14 cellular contexts compared by ENCODE assay signal in genomic region chr18:49368876-49369440, GRCh38.
DNase-seq lines count a peak whose midpoint lies in the region; ATAC-seq, FAIRE-seq and TF ChIP-seq lines count a peak whose summit lies in the region.
"Had no signal": no experiment of that assay in that cellular context is flagged by ENCODE, and none has a peak within 500 bp of the region (broad histone marks: within the 10 kb centered on the region; RNA-seq: fewer than 3 reads in every experiment).

No MANE protein-coding gene starts in this region.

- intact Hi-C loops in kidney (cut with DNase I), result no loop called here

- no peaks in the 10 kb centered on the region for H3K27me3 Mint-ChIP-seq in mesothelial cell of epicardium (ENCODE audit: low read depth)
- H3K27me3 Mint-ChIP-seq: activated CD4-positive, alpha-beta T cell treated with anti-CD3 and anti-CD28 coated beads for 36 hours had no signal

- no peak for ATAC-seq in GM21825 (IDR thresholded peaks at IDR 0.05; ENCODE audit: unreplicated experiment)
- ATAC-seq: activated CD4-positive, alpha-beta T cell treated with anti-CD3 and anti-CD28 coated beads for 36 hours had no signal

- no peak for FAIRE-seq in kidney (lab: Jason Lieb, UNC)

- TF ChIP-seq CTCF in LNCaP clone FGC (IDR thresholded peaks at IDR 0.05; ENCODE audit: control insufficient read depth, extremely low read depth, insufficient read depth), result no peak
- no peak for TF ChIP-seq CTCF in VCaP (conservative IDR thresholded peaks at IDR 0.05)
- TF ChIP-seq CTCF in kidney (IDR thresholded peaks at IDR 0.05; ENCODE audit: borderline replicate concordance, extremely low read depth, insufficient read depth), result no peak
- TF ChIP-seq CTCF in mesothelial cell of epicardium (IDR thresholded peaks at IDR 0.05; ENCODE audit: unreplicated experiment), result no peak

- peaks cover 3% of the 10 kb centered on the region for H3K36me3 Mint-ChIP-seq in mesothelial cell of epicardium

- H3K4me1 Mint-ChIP-seq in mesothelial cell of epicardium, result peaks cover 3% of the 10 kb centered on the region
- H3K4me1 Mint-ChIP-seq: activated CD4-positive, alpha-beta T cell treated with anti-CD3 and anti-CD28 coated beads for 36 hours had no signal

- H3K9me3 Mint-ChIP-seq in mesothelial cell of epicardium, result no peaks in the 10 kb centered on the region
- H3K9me3 Mint-ChIP-seq: activated T-helper 2 cell treated with anti-CD3 and anti-CD28 coated beads, Interferon-gamma antibody, Interleukin-2, Interleukin-4, amounts not matched to agents 10 μg/mL and 5 μg/mL and 100 μg/mL, durations not matched to agents 14 hours and 24 hours and 36 hours; HFFc6 had no signal

- H3K9me3 ChIP-seq in kidney (ENCODE audit: control insufficient read depth in 1 of 2, low read length in 2 of 2), result no peaks in the 10 kb centered on the region

- peak; percentile 23 for DNase-seq in LNCaP clone FGC (ENCODE audit: low read depth)
- no peak for DNase-seq in kidney
- DNase-seq in smooth muscle cell of the brain vasculature (ENCODE audit: low read depth, low spot score), result peak; percentile 29
- no peak for DNase-seq in 8988T
- no peak for DNase-seq in mesothelial cell of epicardium (ENCODE audit: low spot score in 2 of 2, unreplicated experiment in 2 of 2)
- DNase-seq: activated CD4-positive, alpha-beta T cell treated with anti-CD3 and anti-CD28 coated beads for 36 hours; foreskin melanocyte; HFFc6; KG1; NCI-H524 treated with DMSO at 0.1 percent for 48 hours had no signal

- no peaks in the 10 kb centered on the region for H3K36me3 ChIP-seq in kidney (ENCODE audit: control insufficient read depth in 1 of 2, insufficient read depth in 2 of 2, low read length in 2 of 2)

- H3K4me3 ChIP-seq in LNCaP clone FGC (ENCODE audit: low read depth, low read length), result peak overlapping the region; percentile 43
- H3K4me3 ChIP-seq in kidney (ENCODE audit: low read length in 2 of 2), result peak overlapping the region; percentile 28 to 35
- H3K4me3 ChIP-seq: lung had no signal

- peak overlapping the region in 1 of 2 donors; percentile 7 for H3K9ac ChIP-seq in kidney (ENCODE audit: low read length in 2 of 2)

- peaks cover 3 to 6% of the 10 kb centered on the region in 2 donors for H3K4me1 ChIP-seq in kidney (ENCODE audit: control insufficient read depth in 1 of 2, insufficient read depth in 1 of 2, low read depth in 1 of 2, low read length in 2 of 2)

- H3K27ac Mint-ChIP-seq in mesothelial cell of epicardium, result no peak overlapping the region
- H3K27ac Mint-ChIP-seq: activated CD4-positive, alpha-beta T cell treated with anti-CD3 and anti-CD28 coated beads for 36 hours; activated T-helper 2 cell treated with anti-CD3 and anti-CD28 coated beads, Interferon-gamma antibody, Interleukin-2, Interleukin-4, amounts not matched to agents 10 μg/mL and 5 μg/mL and 100 μg/mL, durations not matched to agents 14 hours and 24 hours and 36 hours; HFFc6 had no signal

- peak overlapping the region; percentile 84 for H3K27ac ChIP-seq in VCaP
- H3K27ac ChIP-seq in kidney (ENCODE audit: low read depth in 2 of 2, low read length in 2 of 2), result peak overlapping the region; percentile 34 to 55

- no peak overlapping the region for H3K4me3 Mint-ChIP-seq in mesothelial cell of epicardium
- H3K4me3 Mint-ChIP-seq: activated CD4-positive, alpha-beta T cell treated with anti-CD3 and anti-CD28 coated beads for 36 hours; HFFc6 had no signal

Comparison
In these comparisons a context has a peak if more than half of its experiments do, and no peak if none do; other contexts are left out.
1. DNase-seq: peak in LNCaP clone FGC (single experiment) and smooth muscle cell of the brain vasculature (single experiment); none in kidney (single experiment), 8988T (single experiment) and mesothelial cell of epicardium (0 of 2).